In genomic region chr7:23546897-23547572, GRCh38 we compare ENCODE assay signal across 8 cellular contexts. TPM values are rescaled to one million over a fixed set of nuclear protein-coding genes. Genes with fewer than 3 reads are reported as not detected.
DNase-seq lines count a peak whose midpoint lies in the region; ATAC-seq, FAIRE-seq and TF ChIP-seq lines count a peak whose summit lies in the region.

No MANE protein-coding gene starts in this region.

- no peaks in the 10 kb centered on the region for H3K9me3 ChIP-seq in right lobe of liver

- H3K4me3 ChIP-seq in right lobe of liver: no peak overlapping the region

- no peak overlapping the region for H3K27ac ChIP-seq in right lobe of liver

- WGBS in right lobe of liver (ENCODE audit: insufficient coverage, low coverage, low lambda C conversion rate, missing lambda C conversion rate): 31% methylated on average over 13 of the region's 13 CpGs

- peak; percentile 83 for FAIRE-seq in colon (lab: Jason Lieb, UNC)

- DNase-seq in Ammon's horn (ENCODE audit: low spot score) (peak; percentile 92), NCI-H524 treated with DMSO at 0.1 percent for 48 hours (lab: John Stamatoyannopoulos, UW) (peak; percentile 38), right lobe of liver (peak in 2 of 3 donors; percentile 42 to 74)
- DNase-seq in activated CD4-positive, alpha-beta T cell treated with anti-CD3 and anti-CD28 coated beads for 4 hours: peak; percentile 63 to 78
- DNase-seq in stimulated activated CD4-positive, alpha-beta T cell treated with anti-CD3 and anti-CD28 coated beads, TNF-alpha, amount 100 ng/mL, for 4 hours (ENCODE audit: low read depth in 3 of 3): peak; percentile 28 to 61 (median 56)

- H3K4me1 ChIP-seq in right lobe of liver: no peaks in the 10 kb centered on the region

- intact Hi-C loops in right lobe of liver (cut with DNase I): no loop called here

- H3K36me3 ChIP-seq in right lobe of liver: no peaks in the 10 kb centered on the region

- no peak for TF ChIP-seq POLR2A in right lobe of liver (IDR thresholded peaks at IDR 0.05)

- TF ChIP-seq CTCF in right lobe of liver (IDR thresholded peaks at IDR 0.05): peak; percentile 90 to 98 (median 98)

- ATAC-seq in GM19023 (IDR thresholded peaks at IDR 0.05; ENCODE audit: unreplicated experiment) (peak; percentile 70), HG03442 (IDR thresholded peaks at IDR 0.05; ENCODE audit: unreplicated experiment) (peak; percentile 71), right lobe of liver (peak; percentile 95 to 98 (median 96))

- no peaks in the 10 kb centered on the region for H3K27me3 ChIP-seq in right lobe of liver

RNA-seq across cellular contexts. Expression of gene TRA2A, which starts 15.3 kb away (rescaled TPM):
- 10 to 100 TPM; 11.1 to 34.9 (median 24.7) TPM for total RNA-seq in right lobe of liver

RNA-seq across cellular contexts. Expression of gene CCDC126, which starts 50.1 kb away (rescaled TPM):
- total RNA-seq in right lobe of liver: 1 to 10 TPM; 5.9 to 9.8 (median 6.2) TPM

Comparison
In these comparisons a context has a peak if more than half of its experiments do, and no peak if none do; other contexts are left out.
1. DNase-seq: peak in every context shown above with its lines; median percentile 92 in Ammon's horn; 70 in activated CD4-positive, alpha-beta T cell treated with anti-CD3 and anti-CD28 coated beads for 4 hours; 58 in right lobe of liver; 56 in stimulated activated CD4-positive, alpha-beta T cell treated with anti-CD3 and anti-CD28 coated beads, TNF-alpha, amount 100 ng/mL, for 4 hours; 38 in NCI-H524 treated with DMSO at 0.1 percent for 48 hours.